Comparison of ENCODE assay signal across 18 cellular contexts in the genomic region with DNA sequence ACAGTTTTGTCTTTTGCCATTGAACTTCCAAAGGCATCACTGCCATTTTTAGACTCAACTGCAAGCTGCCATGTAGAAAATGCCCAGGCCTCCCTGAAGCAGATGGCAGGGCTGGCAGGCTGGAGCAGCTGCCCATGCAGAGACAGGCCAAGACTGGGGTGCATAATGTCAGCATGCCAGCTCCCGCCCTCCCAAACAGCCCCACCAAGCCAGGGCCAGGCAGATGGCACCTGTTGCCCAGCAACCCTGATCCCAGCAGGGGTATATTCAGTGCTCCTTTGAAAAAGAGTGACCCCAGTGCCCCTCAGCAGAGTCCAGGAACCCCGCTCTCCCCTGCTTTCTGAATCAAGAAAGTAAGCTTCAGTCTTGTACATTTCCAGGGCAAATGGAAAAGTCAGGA. TPM values are rescaled to one million over a fixed set of nuclear protein-coding genes. Genes with fewer than 3 reads are reported as not detected.
DNase-seq lines count a peak whose midpoint lies in the region.
"Had no signal": no experiment of that assay in that cellular context is flagged by ENCODE, and none has a peak within 500 bp of the region (broad histone marks: within the 10 kb centered on the region; RNA-seq: fewer than 3 reads in every experiment).

No MANE protein-coding gene starts in this region.

- peak; percentile 38 for DNase-seq in NCI-H446 treated with DMSO at 0.1 percent for 48 hours (lab: John Stamatoyannopoulos, UW)
- DNase-seq in globus pallidus (ENCODE audit: low spot score), result peak; percentile 76
- peak; percentile 65 for DNase-seq in mesenteric fat pad (ENCODE audit: low spot score)
- DNase-seq in superior temporal gyrus (ENCODE audit: extremely low spot score), result peak; percentile 36
- DNase-seq in Kasumi-1 (lab: John Stamatoyannopoulos, UW), result no peak
- no peak for DNase-seq in activated CD8-positive, alpha-beta memory T cell treated with anti-CD3 and anti-CD28 coated beads for 24 hours
- no peak for DNase-seq in stimulated activated CD4-positive, alpha-beta T cell treated with anti-CD3 and anti-CD28 coated beads, Interleukin-2, amount 100 ng/mL, for 48 hours
- DNase-seq in AG08396 (ENCODE audit: low spot score), result no peak
- DNase-seq: activated CD4-positive, alpha-beta T cell treated with anti-CD3 and anti-CD28 coated beads, Interleukin-2, amount 50 U/mL, for 1 hour; activated T-cell treated with anti-CD3 and anti-CD28 coated beads, Interleukin-2, amount 50 U/mL, for 24 hours; Calu3; foreskin keratinocyte; NCI-H1105; NCI-H510A; stimulated activated CD4-positive, alpha-beta T cell treated with anti-CD3 and anti-CD28 coated beads, Interleukin-12 subunit alpha, Interleukin-12 subunit beta, amount 100 ng/mL, for 4 hours had no signal

RNA-seq across cellular contexts. Expression of gene VSTM4, which starts 32.6 kb away (rescaled TPM):
- total RNA-seq in mesenteric fat pad, result 41.7 TPM
- total RNA-seq: Calu3, foreskin keratinocyte, OCI-LY7 had no signal

RNA-seq across cellular contexts. Expression of gene FAM170B, which starts 51.1 kb away (rescaled TPM):
- not detected for total RNA-seq in mesenteric fat pad
- total RNA-seq: Calu3, cardiac muscle cell, foreskin keratinocyte, osteocyte had no signal

Comparison
In these comparisons a context has a peak if more than half of its experiments do, and no peak if none do; other contexts are left out.
1. DNase-seq: peak in NCI-H446 treated with DMSO at 0.1 percent for 48 hours (single experiment), globus pallidus (single experiment), mesenteric fat pad (single experiment) and superior temporal gyrus (single experiment); none in Kasumi-1 (0 of 2), activated CD8-positive, alpha-beta memory T cell treated with anti-CD3 and anti-CD28 coated beads for 24 hours (single experiment), stimulated activated CD4-positive, alpha-beta T cell treated with anti-CD3 and anti-CD28 coated beads, Interleukin-2, amount 100 ng/mL, for 48 hours (0 of 2) and AG08396 (single experiment).